24 cellular contexts compared by ENCODE assay signal in the genomic region with DNA sequence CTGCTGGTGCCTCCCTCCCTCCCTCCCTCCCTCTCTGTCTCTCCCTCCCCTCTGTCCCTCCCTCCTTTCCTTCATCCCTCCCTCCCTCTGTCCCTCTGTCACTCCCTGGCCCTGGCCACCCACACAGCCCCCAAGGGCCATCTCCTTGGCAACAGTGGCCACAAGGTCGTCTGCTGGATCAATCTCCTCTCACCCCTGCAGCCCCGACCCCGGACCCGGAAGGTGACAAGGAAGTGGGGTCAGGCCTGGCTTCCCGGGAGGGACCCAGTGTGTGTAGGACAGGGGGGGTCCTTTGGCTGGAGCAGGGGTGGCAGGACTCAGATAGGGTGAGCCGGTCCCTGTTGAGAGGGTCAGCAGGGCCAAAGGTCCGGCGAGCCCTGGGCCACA.
"Had no signal": no experiment of that assay in that cellular context is flagged by ENCODE, and none has a peak within 500 bp of the region (broad histone marks: within the 10 kb centered on the region; RNA-seq: fewer than 3 reads in every experiment).

No MANE protein-coding gene starts in this region.

- H3K9me3 Mint-ChIP-seq: activated CD4-positive, alpha-beta T cell treated with anti-CD3 and anti-CD28 coated beads, Interleukin-2, amount 10 ng/mL, durations not matched to agents 7 days and 5 days; activated naive CD4-positive, alpha-beta T cell treated with anti-CD3 and anti-CD28 coated beads, Interleukin-2, amount 50 U/mL, for 24 hours; activated naive CD8-positive, alpha-beta T cell treated with anti-CD3 and anti-CD28 coated beads, Interleukin-2, amount 50 U/mL, for 24 hours; activated T-helper 2 cell treated with anti-CD3 and anti-CD28 coated beads, Interferon-gamma antibody, Interleukin-2, Interleukin-4, amounts not matched to agents 10 μg/mL and 5 μg/mL and 100 μg/mL, durations not matched to agents 14 hours and 24 hours and 36 hours; neural crest cell; stimulated activated naive CD8-positive, alpha-beta T cell treated with anti-CD3 and anti-CD28 coated beads, Interleukin-15, Interleukin-2, amounts not matched to agents 100 ng/mL and 50 ng/mL, for 24 hours; type B pancreatic cell; WTC11 had no signal

- H3K27ac Mint-ChIP-seq: activated CD4-positive, alpha-beta T cell treated with anti-CD3 and anti-CD28 coated beads, Interleukin-2, amount 10 ng/mL, durations not matched to agents 7 days and 5 days; activated CD8-positive, alpha-beta memory T cell treated with anti-CD3 and anti-CD28 coated beads, Interleukin-2, amount 10 ng/mL, durations not matched to agents 7 days and 5 days; activated CD8-positive, alpha-beta T cell treated with anti-CD3 and anti-CD28 coated beads, Interleukin-2, amount 10 ng/mL, durations not matched to agents 7 days and 5 days; activated naive CD4-positive, alpha-beta T cell treated with anti-CD3 and anti-CD28 coated beads, Interleukin-2, amount 50 U/mL, for 24 hours; activated naive CD8-positive, alpha-beta T cell treated with anti-CD3 and anti-CD28 coated beads, Interleukin-2, amount 50 U/mL, for 24 hours; activated T-helper 2 cell treated with anti-CD3 and anti-CD28 coated beads, Interferon-gamma antibody, Interleukin-2, Interleukin-4, amounts not matched to agents 10 μg/mL and 5 μg/mL and 100 μg/mL, durations not matched to agents 14 hours and 24 hours and 36 hours; naive thymus-derived CD4-positive, alpha-beta T cell; stimulated activated naive CD8-positive, alpha-beta T cell treated with anti-CD3 and anti-CD28 coated beads, Interleukin-15, Interleukin-2, amounts not matched to agents 100 ng/mL and 50 ng/mL, for 24 hours; type B pancreatic cell; WTC11 had no signal

- H3K4me3 Mint-ChIP-seq: activated CD4-positive, alpha-beta T cell treated with anti-CD3 and anti-CD28 coated beads, Interleukin-2, amount 10 ng/mL, durations not matched to agents 7 days and 5 days; activated CD8-positive, alpha-beta memory T cell treated with anti-CD3 and anti-CD28 coated beads, Interleukin-2, amount 10 ng/mL, durations not matched to agents 7 days and 5 days; activated CD8-positive, alpha-beta T cell treated with anti-CD3 and anti-CD28 coated beads, Interleukin-2, amount 10 ng/mL, durations not matched to agents 7 days and 5 days; activated naive CD4-positive, alpha-beta T cell treated with anti-CD3 and anti-CD28 coated beads, Interleukin-2, amount 50 U/mL, for 24 hours; activated naive CD8-positive, alpha-beta T cell treated with anti-CD3 and anti-CD28 coated beads, Interleukin-2, amount 50 U/mL, for 24 hours; naive thymus-derived CD4-positive, alpha-beta T cell; neural crest cell; stimulated activated naive CD8-positive, alpha-beta T cell treated with anti-CD3 and anti-CD28 coated beads, Interleukin-15, Interleukin-2, amounts not matched to agents 100 ng/mL and 50 ng/mL, for 24 hours; type B pancreatic cell; WTC11 had no signal

- DNase-seq: activated CD4-positive, alpha-beta T cell treated with anti-CD3 and anti-CD28 coated beads for 1 hour; activated CD4-positive, alpha-beta T cell treated with anti-CD3 and anti-CD28 coated beads, Interleukin-2, amount 10 ng/mL, durations not matched to agents 7 days and 5 days; activated CD8-positive, alpha-beta memory T cell treated with anti-CD3 and anti-CD28 coated beads, Interleukin-2, amount 10 ng/mL, durations not matched to agents 7 days and 5 days; activated CD8-positive, alpha-beta T cell treated with anti-CD3 and anti-CD28 coated beads, Interleukin-2, amount 10 ng/mL, durations not matched to agents 7 days and 5 days; activated naive CD8-positive, alpha-beta T cell treated with anti-CD3 and anti-CD28 coated beads, Interleukin-2, amount 50 U/mL, for 24 hours; activated T-cell treated with anti-CD3 and anti-CD28 coated beads, Interleukin-2, amount 50 U/mL, for 48 hours; amygdala; central memory CD4-positive, alpha-beta T cell; foreskin melanocyte; midbrain; naive thymus-derived CD4-positive, alpha-beta T cell; occipital lobe; stimulated activated CD4-positive, alpha-beta T cell treated with anti-CD3 and anti-CD28 coated beads, Interleukin-2, amount 100 ng/mL, for 48 hours; uterus had no signal

- H3K36me3 Mint-ChIP-seq: activated CD8-positive, alpha-beta memory T cell treated with anti-CD3 and anti-CD28 coated beads, Interleukin-2, amount 10 ng/mL, durations not matched to agents 7 days and 5 days; activated naive CD4-positive, alpha-beta T cell treated with anti-CD3 and anti-CD28 coated beads, Interleukin-2, amount 50 U/mL, for 24 hours; type B pancreatic cell; WTC11 had no signal

- H3K4me3 ChIP-seq: breast epithelium, uterus had no signal

- H3K4me1 Mint-ChIP-seq: activated naive CD4-positive, alpha-beta T cell treated with anti-CD3 and anti-CD28 coated beads, Interleukin-2, amount 50 U/mL, for 24 hours had no signal

- H3K36me3 ChIP-seq: breast epithelium, uterus had no signal

- H3K9me3 ChIP-seq: breast epithelium, uterus had no signal

- ATAC-seq: activated CD8-positive, alpha-beta memory T cell treated with anti-CD3 and anti-CD28 coated beads, Interleukin-2, amount 10 ng/mL, durations not matched to agents 7 days and 5 days; activated CD8-positive, alpha-beta T cell treated with anti-CD3 and anti-CD28 coated beads, Interleukin-2, amount 10 ng/mL, durations not matched to agents 7 days and 5 days; activated naive CD8-positive, alpha-beta T cell treated with anti-CD3 and anti-CD28 coated beads, Interleukin-2, amount 50 U/mL, for 24 hours; esophagus mucosa; naive thymus-derived CD4-positive, alpha-beta T cell; right cardiac atrium; WTC11 had no signal

- H3K4me1 ChIP-seq: breast epithelium had no signal

- H3K27ac ChIP-seq: breast epithelium, uterus had no signal

- FAIRE-seq: keratinocyte had no signal
